Comparison of ENCODE assay signal across 9 cellular contexts in the genomic region with DNA sequence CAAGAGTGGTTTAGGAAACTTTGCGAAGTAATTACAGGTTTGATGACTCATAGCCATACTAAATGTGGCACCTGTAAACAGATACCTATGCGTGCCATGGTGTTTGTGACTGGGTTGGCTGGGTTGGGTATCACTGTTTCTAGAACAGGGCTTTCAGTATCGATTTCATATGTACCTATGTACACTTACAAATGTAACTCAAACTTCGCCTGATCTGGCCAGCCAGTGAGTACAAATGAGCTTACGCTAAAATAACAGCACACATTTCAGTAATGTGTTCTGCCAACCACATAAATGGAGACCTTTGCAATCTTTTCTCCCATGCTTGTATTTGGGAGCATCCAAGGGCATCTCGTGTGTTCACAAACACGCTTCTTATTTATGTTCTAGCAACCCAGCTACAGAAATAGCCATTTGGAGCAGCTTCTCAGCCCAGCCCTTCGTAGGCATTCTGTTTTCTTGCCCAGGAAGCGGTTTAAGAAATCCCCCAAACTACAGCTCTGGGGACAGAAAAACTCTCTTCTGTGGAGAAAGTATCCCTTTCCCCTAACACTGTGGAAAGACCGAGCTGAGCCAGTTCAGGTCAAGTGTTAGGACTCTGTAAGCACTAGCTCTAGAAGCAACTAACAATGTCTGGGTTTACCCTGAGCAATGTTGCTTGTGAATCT. TPM values are rescaled to one million over a fixed set of nuclear protein-coding genes. Genes with fewer than 3 reads are reported as not detected.
A peak's percentile ranks its signal among the peaks of the same experiment; 100 is the strongest.
DNase-seq lines count a peak whose midpoint lies in the region; ATAC-seq and TF ChIP-seq lines count a peak whose summit lies in the region.
"Had no signal": no experiment of that assay in that cellular context is flagged by ENCODE, and none has a peak within 500 bp of the region (broad histone marks: within the 10 kb centered on the region; RNA-seq: fewer than 3 reads in every experiment).

No MANE protein-coding gene starts in this region.

- H3K36me3 Mint-ChIP-seq in CD14-positive monocyte (peaks cover 3 to 6% of the 10 kb centered on the region in 2 donors), nephron progenitor cell (ENCODE audit: low read depth) (no peaks in the 10 kb centered on the region)
- peaks cover 2% of the 10 kb centered on the region for H3K36me3 Mint-ChIP-seq in activated T-cell treated with anti-CD3 and anti-CD28 coated beads, Interleukin-2, amount 50 U/mL, for 24 hours (ENCODE audit: low read depth)

- no peak overlapping the region for H3K56ac ChIP-seq in mesendoderm (ENCODE audit: low read length)

- no peaks in the 10 kb centered on the region for H3K79me1 ChIP-seq in mesendoderm (ENCODE audit: low read length)

- no peak overlapping the region for H3K4me2 ChIP-seq in mesendoderm (ENCODE audit: low read length)

- H3K27me3 ChIP-seq in skeletal muscle tissue (ENCODE audit: control insufficient read depth in 3 of 3, insufficient read depth in 3 of 3, low read length in 3 of 3) (no peaks in the 10 kb centered on the region), right cardiac atrium (ENCODE audit: control insufficient read depth, insufficient read depth) (no peaks in the 10 kb centered on the region), mesendoderm (ENCODE audit: insufficient read depth, low read length, poor library complexity) (no peaks in the 10 kb centered on the region)
- H3K27me3 ChIP-seq: BLaER1 treated with 17β-estradiol and CSF1 and Interleukin-3, amounts not matched to agents 10 nM and 100 nM had no signal

- no peak overlapping the region for H3K4ac ChIP-seq in mesendoderm (ENCODE audit: low read depth, low read length)

- H3K27me3 Mint-ChIP-seq in CD14-positive monocyte (ENCODE audit: low read depth in 3 of 3) (peaks cover 0 to 4% (median 0%) of the 10 kb centered on the region in 3 donors), nephron progenitor cell (ENCODE audit: low read depth, poor library complexity) (no peaks in the 10 kb centered on the region)
- H3K27me3 Mint-ChIP-seq in activated T-cell treated with anti-CD3 and anti-CD28 coated beads, Interleukin-2, amount 50 U/mL, for 24 hours = no peaks in the 10 kb centered on the region

- peak; percentile 93 for ATAC-seq in GM21367 (IDR thresholded peaks at IDR 0.05; ENCODE audit: unreplicated experiment)
- ATAC-seq in HG03565 (IDR thresholded peaks at IDR 0.05; ENCODE audit: unreplicated experiment) = peak; percentile 89
- no peak for ATAC-seq in right cardiac atrium

- WGBS in right cardiac atrium = 91% methylated on average over 10 of the region's 10 CpGs
- no CpG with 5 or more reads among the region's 10 CpGs for WGBS in mesendoderm (ENCODE audit: extremely low coverage, insufficient coverage, low lambda C conversion rate)

- no peak overlapping the region for H3K4me3 Mint-ChIP-seq in CD14-positive monocyte
- peak overlapping the region; percentile 38 for H3K4me3 Mint-ChIP-seq in activated T-cell treated with anti-CD3 and anti-CD28 coated beads, Interleukin-2, amount 50 U/mL, for 24 hours
- no peak overlapping the region for H3K4me3 Mint-ChIP-seq in nephron progenitor cell

- intact Hi-C loops in CD14-positive monocyte (cut with micrococcal nuclease) = no loop called here
- intact Hi-C loops in right cardiac atrium (cut with DNase I) = no loop called here

- peak overlapping the region in 2 of 3 donors; percentile 27 to 57 for H3K9ac ChIP-seq in skeletal muscle tissue (ENCODE audit: low read depth in 1 of 3, low read length in 3 of 3)
- no peak overlapping the region for H3K9ac ChIP-seq in mesendoderm (ENCODE audit: low read length)

- no peaks in the 10 kb centered on the region for H3K79me2 ChIP-seq in mesendoderm (ENCODE audit: control insufficient read depth, insufficient read depth, low read length)

- H3K18ac ChIP-seq in mesendoderm (ENCODE audit: low read length) = no peak overlapping the region

- H3K36me3 ChIP-seq in skeletal muscle tissue (ENCODE audit: control insufficient read depth in 3 of 3, insufficient read depth in 3 of 3, low read length in 3 of 3) (no peaks in the 10 kb centered on the region), mesendoderm (ENCODE audit: control insufficient read depth, insufficient read depth, low read length) (no peaks in the 10 kb centered on the region)
- H3K36me3 ChIP-seq: BLaER1 treated with 17β-estradiol and CSF1 and Interleukin-3, amounts not matched to agents 10 nM and 100 nM had no signal

- H4K8ac ChIP-seq in mesendoderm (ENCODE audit: low read depth, low read length) = no peak overlapping the region

- peaks cover 0 to 8% (median 0%) of the 10 kb centered on the region in 7 donors for H3K9me3 Mint-ChIP-seq in CD14-positive monocyte
- peaks cover 2% of the 10 kb centered on the region for H3K9me3 Mint-ChIP-seq in activated T-cell treated with anti-CD3 and anti-CD28 coated beads, Interleukin-2, amount 50 U/mL, for 24 hours
- no peaks in the 10 kb centered on the region for H3K9me3 Mint-ChIP-seq in nephron progenitor cell

- no peaks in the 10 kb centered on the region for H3K9me3 ChIP-seq in skeletal muscle tissue (ENCODE audit: control insufficient read depth in 3 of 3, low read length in 3 of 3)
- no peaks in the 10 kb centered on the region for H3K9me3 ChIP-seq in right cardiac atrium (ENCODE audit: control insufficient read depth, low read length)

- H3K4me3 ChIP-seq in skeletal muscle tissue (ENCODE audit: low read length in 3 of 3) (peak overlapping the region; percentile 18 to 49 (median 26)), right cardiac atrium (ENCODE audit: low read length) (no peak overlapping the region), mesendoderm (ENCODE audit: low read length) (no peak overlapping the region)
- H3K4me3 ChIP-seq: BLaER1 treated with 17β-estradiol and CSF1 and Interleukin-3, amounts not matched to agents 10 nM and 100 nM had no signal

- DNase-seq in CD14-positive monocyte (ENCODE audit: low spot score) (no peak), right cardiac atrium (no peak), nephron progenitor cell (no peak), mesendoderm (no peak)
- DNase-seq in activated T-cell treated with anti-CD3 and anti-CD28 coated beads, Interleukin-2, amount 50 U/mL, for 24 hours = peak; percentile 49

- H2AK5ac ChIP-seq in mesendoderm (ENCODE audit: low read length) = no peak overlapping the region

- H2BK120ac ChIP-seq in mesendoderm (ENCODE audit: low read depth, low read length) = no peak overlapping the region

- H3K27ac Mint-ChIP-seq in CD14-positive monocyte (peak overlapping the region in 5 of 7 donors; percentile 58 to 91 (median 87)), nephron progenitor cell (no peak overlapping the region)
- peak overlapping the region; percentile 94 for H3K27ac Mint-ChIP-seq in activated T-cell treated with anti-CD3 and anti-CD28 coated beads, Interleukin-2, amount 50 U/mL, for 24 hours

- H4K5ac ChIP-seq in mesendoderm (ENCODE audit: low read length) = no peak overlapping the region

- TF ChIP-seq CTCF in CD14-positive monocyte (IDR thresholded peaks at IDR 0.05) = no peak
- TF ChIP-seq CTCF in nephron progenitor cell (IDR thresholded peaks at IDR 0.05) = no peak

- peaks cover 84% of the 10 kb centered on the region for H3K4me1 Mint-ChIP-seq in CD14-positive monocyte
- H3K4me1 Mint-ChIP-seq in activated T-cell treated with anti-CD3 and anti-CD28 coated beads, Interleukin-2, amount 50 U/mL, for 24 hours (ENCODE audit: low read depth) = peaks cover 45% of the 10 kb centered on the region
- H3K4me1 Mint-ChIP-seq in nephron progenitor cell = peaks cover 62% of the 10 kb centered on the region

- no peak overlapping the region for H2BK15ac ChIP-seq in mesendoderm (replicated peaks; ENCODE audit: low read depth)

- H3K4me1 ChIP-seq in skeletal muscle tissue (ENCODE audit: control insufficient read depth in 3 of 3, insufficient read depth in 3 of 3, low read length in 3 of 3) (peaks cover 28 to 72% (median 35%) of the 10 kb centered on the region in 3 donors), right cardiac atrium (ENCODE audit: control insufficient read depth, insufficient read depth, low read length) (peaks cover 8% of the 10 kb centered on the region), mesendoderm (ENCODE audit: control insufficient read depth, low read depth, low read length) (no peaks in the 10 kb centered on the region)

- peak overlapping the region; percentile 69 for H3K27ac ChIP-seq in skeletal muscle tissue (ENCODE audit: low read depth, low read length)
- H3K27ac ChIP-seq in right cardiac atrium (ENCODE audit: low read length) = no peak overlapping the region
- no peak overlapping the region for H3K27ac ChIP-seq in mesendoderm (ENCODE audit: low read depth, low read length)

- H2BK5ac ChIP-seq in mesendoderm (ENCODE audit: low read length) = no peak overlapping the region

- no peak overlapping the region for H3K23ac ChIP-seq in mesendoderm (ENCODE audit: low read length)

RNA-seq across cellular contexts. Expression of gene MDM1, which starts 42.3 kb away (rescaled TPM):
- polyA plus RNA-seq in CD14-positive monocyte = 10 to 100 TPM in 1 of 2 donors, 1 to 10 TPM in 1; 6.7 to 10.9 TPM
- 8.9 TPM for total RNA-seq in skeletal muscle tissue
- 10 to 100 TPM in 3 of 4 donors, 1 to 10 TPM in 1; 8.8 to 14.6 (median 11.8) TPM for total RNA-seq in right cardiac atrium
- polyA plus RNA-seq in right cardiac atrium = 8.6 TPM
- 5.3 TPM for polyA plus RNA-seq in mesendoderm (2013, experiment 1 of 2)
- polyA plus RNA-seq in mesendoderm (2013, experiment 2 of 2) = 5.6 TPM

Comparison
In these comparisons a context has a peak if more than half of its experiments do, and no peak if none do; other contexts are left out.
1. ATAC-seq: peak in GM21367 (single experiment) and HG03565 (single experiment); none in right cardiac atrium (0 of 2).
2. H3K4me3 ChIP-seq: peak in skeletal muscle tissue (3 of 3); none in right cardiac atrium (single experiment) and mesendoderm (single experiment).